ENCODE assay signal across 21 cellular contexts in genomic region chr16:84453061-84453752, GRCh38. TPM values are rescaled to one million over a fixed set of nuclear protein-coding genes. Genes with fewer than 3 reads are reported as not detected.
DNase-seq lines count a peak whose midpoint lies in the region; ATAC-seq and TF ChIP-seq lines count a peak whose summit lies in the region.
"Had no signal": no experiment of that assay in that cellular context is flagged by ENCODE, and none has a peak within 500 bp of the region (broad histone marks: within the 10 kb centered on the region; RNA-seq: fewer than 3 reads in every experiment).

No MANE protein-coding gene starts in this region.

- no peak overlapping the region for H3K9ac ChIP-seq in colonic mucosa (ENCODE audit: low read depth in 2 of 2, low read length in 2 of 2)
- H3K9ac ChIP-seq: BLaER1, GM23248 had no signal

- H3K4me3 Mint-ChIP-seq in nephron progenitor cell: no peak overlapping the region
- H3K4me3 Mint-ChIP-seq: activated naive CD8-positive, alpha-beta T cell treated with anti-CD3 and anti-CD28 coated beads, Interleukin-2, amount 50 U/mL, for 24 hours; activated T-helper 17 cell treated with anti-CD3 and anti-CD28 coated beads, Interleukin-2, amount 50 U/mL, for 72 hours; naive thymus-derived CD8-positive, alpha-beta T cell; stimulated activated naive CD8-positive, alpha-beta T cell treated with anti-CD3 and anti-CD28 coated beads, Interleukin-15, Interleukin-2, amounts not matched to agents 100 ng/mL and 50 ng/mL, for 24 hours had no signal

- H3K27ac Mint-ChIP-seq in nephron progenitor cell: peak overlapping the region; percentile 96
- H3K27ac Mint-ChIP-seq: activated naive CD8-positive, alpha-beta T cell treated with anti-CD3 and anti-CD28 coated beads, Interleukin-2, amount 50 U/mL, for 24 hours; activated T-helper 17 cell treated with anti-CD3 and anti-CD28 coated beads, Interleukin-2, amount 50 U/mL, for 72 hours; stimulated activated naive CD8-positive, alpha-beta T cell treated with anti-CD3 and anti-CD28 coated beads, Interleukin-15, Interleukin-2, amounts not matched to agents 100 ng/mL and 50 ng/mL, for 24 hours had no signal

- peaks cover 9% of the 10 kb centered on the region for H3K27me3 Mint-ChIP-seq in nephron progenitor cell (ENCODE audit: low read depth, poor library complexity)
- H3K27me3 Mint-ChIP-seq: activated naive CD8-positive, alpha-beta T cell treated with anti-CD3 and anti-CD28 coated beads, Interleukin-2, amount 50 U/mL, for 24 hours; stimulated activated naive CD8-positive, alpha-beta T cell treated with anti-CD3 and anti-CD28 coated beads, Interleukin-15, Interleukin-2, amounts not matched to agents 100 ng/mL and 50 ng/mL, for 24 hours had no signal

- TF ChIP-seq POLR2A in thyroid gland (IDR thresholded peaks at IDR 0.05): no peak

- H3K4me3 ChIP-seq in RWPE2 (ENCODE audit: severe bottlenecking) (no peak overlapping the region), thyroid gland (replicated peaks in 1 of 3) (no peak overlapping the region), colonic mucosa (no peak overlapping the region), WERI-Rb-1 (ENCODE audit: low read depth, low read length) (no peak overlapping the region)
- H3K4me3 ChIP-seq: BLaER1, GM23248, left ventricle myocardium inferior had no signal

- 71 to 74% methylated on average over 25 to 34 of the region's 34 CpGs for WGBS in thyroid gland, 2 donors

- H3K9me3 ChIP-seq in RWPE2 (ENCODE audit: severe bottlenecking): no peaks in the 10 kb centered on the region
- no peaks in the 10 kb centered on the region for H3K9me3 ChIP-seq in thyroid gland
- H3K9me3 ChIP-seq in colonic mucosa: no peaks in the 10 kb centered on the region
- H3K9me3 ChIP-seq in WERI-Rb-1 (ENCODE audit: severe bottlenecking): no peaks in the 10 kb centered on the region
- H3K9me3 ChIP-seq: left ventricle myocardium inferior had no signal

- no peak for TF ChIP-seq CTCF in RWPE2 (IDR thresholded peaks at IDR 0.05; ENCODE audit: poor library complexity, severe bottlenecking)
- no peak for TF ChIP-seq CTCF in nephron progenitor cell (IDR thresholded peaks at IDR 0.05)
- no peak for TF ChIP-seq CTCF in thyroid gland (IDR thresholded peaks at IDR 0.05)
- no peak for TF ChIP-seq CTCF in colonic mucosa (IDR thresholded peaks at IDR 0.05)
- no peak for TF ChIP-seq CTCF in WERI-Rb-1 (IDR thresholded peaks at IDR 0.05; ENCODE audit: low read depth, low read length)

- H3K27me3 ChIP-seq in RWPE2 (ENCODE audit: insufficient read depth, poor library complexity, severe bottlenecking) (no peaks in the 10 kb centered on the region), thyroid gland (no peaks in the 10 kb centered on the region), colonic mucosa (no peaks in the 10 kb centered on the region), WERI-Rb-1 (ENCODE audit: insufficient read depth, low read depth, severe bottlenecking) (no peaks in the 10 kb centered on the region)
- H3K27me3 ChIP-seq: BLaER1 had no signal

- H3K27ac ChIP-seq in RWPE2 (ENCODE audit: poor library complexity, severe bottlenecking) (no peak overlapping the region), thyroid gland (no peak overlapping the region), colonic mucosa (no peak overlapping the region), WERI-Rb-1 (no peak overlapping the region)
- H3K27ac ChIP-seq: BLaER1, epithelial cell of prostate, GM23248, left ventricle myocardium inferior had no signal

- no peaks in the 10 kb centered on the region for H3K36me3 Mint-ChIP-seq in nephron progenitor cell (ENCODE audit: low read depth)
- H3K36me3 Mint-ChIP-seq: naive thymus-derived CD8-positive, alpha-beta T cell had no signal

- H3K4me1 Mint-ChIP-seq in nephron progenitor cell: peaks cover 32% of the 10 kb centered on the region
- H3K4me1 Mint-ChIP-seq: activated naive CD8-positive, alpha-beta T cell treated with anti-CD3 and anti-CD28 coated beads, Interleukin-2, amount 50 U/mL, for 24 hours; activated T-helper 17 cell treated with anti-CD3 and anti-CD28 coated beads, Interleukin-2, amount 50 U/mL, for 72 hours; naive thymus-derived CD8-positive, alpha-beta T cell had no signal

- no peak for ATAC-seq in RWPE2 (ENCODE audit: low read depth)
- ATAC-seq: activated naive CD8-positive, alpha-beta T cell treated with anti-CD3 and anti-CD28 coated beads, Interleukin-2, amount 50 U/mL, for 24 hours; activated T-helper 17 cell treated with anti-CD3 and anti-CD28 coated beads, Interleukin-2, amount 50 U/mL, for 72 hours; naive thymus-derived CD8-positive, alpha-beta T cell had no signal

- peaks cover 37% of the 10 kb centered on the region for H3K36me3 ChIP-seq in RWPE2 (ENCODE audit: low read depth)
- H3K36me3 ChIP-seq in thyroid gland: no peaks in the 10 kb centered on the region
- H3K36me3 ChIP-seq in colonic mucosa: no peaks in the 10 kb centered on the region
- H3K36me3 ChIP-seq in WERI-Rb-1: no peaks in the 10 kb centered on the region
- H3K36me3 ChIP-seq: BLaER1, left ventricle myocardium inferior had no signal

- H3K4me1 ChIP-seq in RWPE2 (ENCODE audit: insufficient read depth, poor library complexity, severe bottlenecking) (no peaks in the 10 kb centered on the region), thyroid gland (no peaks in the 10 kb centered on the region), colonic mucosa (no peaks in the 10 kb centered on the region)
- H3K4me1 ChIP-seq: left ventricle myocardium inferior had no signal

- peaks cover 4% of the 10 kb centered on the region for H3K9me3 Mint-ChIP-seq in nephron progenitor cell
- H3K9me3 Mint-ChIP-seq: activated T-helper 17 cell treated with anti-CD3 and anti-CD28 coated beads, Interleukin-2, amount 50 U/mL, for 72 hours; naive thymus-derived CD8-positive, alpha-beta T cell; stimulated activated naive CD8-positive, alpha-beta T cell treated with anti-CD3 and anti-CD28 coated beads, Interleukin-15, Interleukin-2, amounts not matched to agents 100 ng/mL and 50 ng/mL, for 24 hours had no signal

- intact Hi-C loops in thyroid gland (cut with DNase I) (no loop called here), colonic mucosa (cut with DNase I) (no loop called here)

- peak; percentile 53 for DNase-seq in activated effector memory CD4-positive, alpha-beta T cell treated with anti-CD3 and anti-CD28 coated beads, Interleukin-2, amount 50 U/mL, for 16 hours
- no peak for DNase-seq in activated effector memory CD4-positive, alpha-beta T cell treated with Interleukin-2 at 50 U/mL for 16 hours
- DNase-seq in RWPE2 (ENCODE audit: low spot score) (peak; percentile 62), nephron progenitor cell (peak; percentile 32), thyroid gland (peak; percentile 21 to 34), colonic mucosa (no peak), WERI-Rb-1 (no peak)
- DNase-seq in stimulated activated CD4-positive, alpha-beta T cell treated with anti-CD3 and anti-CD28 coated beads, Interleukin-4, amount 100 ng/mL, for 24 hours: no peak
- DNase-seq: activated CD4-positive, alpha-beta T cell treated with anti-CD3 and anti-CD28 coated beads for 4 hours; activated naive CD8-positive, alpha-beta T cell treated with anti-CD3 and anti-CD28 coated beads, Interleukin-2, amount 50 U/mL, for 24 hours; effector CD4-positive, alpha-beta T cell; GM23248; left ventricle myocardium inferior; NCI-H146; NCI-H446 treated with DMSO at 0.1 percent for 48 hours; NCI-H82 had no signal

RNA-seq across cellular contexts. Expression of gene MEAK7, which starts 51.3 kb away (rescaled TPM):
- total RNA-seq in thyroid gland (10 to 100 TPM; 14.5 to 19.2 (median 16.3) TPM), colonic mucosa (10 to 100 TPM; 17.0 to 23.4 TPM)

Comparison
In these comparisons a context has a peak if more than half of its experiments do, and no peak if none do; other contexts are left out.
1. DNase-seq: peak in activated effector memory CD4-positive, alpha-beta T cell treated with anti-CD3 and anti-CD28 coated beads, Interleukin-2, amount 50 U/mL, for 16 hours (single experiment), RWPE2 (single experiment), nephron progenitor cell (single experiment) and thyroid gland (2 of 2); none in activated effector memory CD4-positive, alpha-beta T cell treated with Interleukin-2 at 50 U/mL for 16 hours (single experiment), stimulated activated CD4-positive, alpha-beta T cell treated with anti-CD3 and anti-CD28 coated beads, Interleukin-4, amount 100 ng/mL, for 24 hours (single experiment), colonic mucosa (single experiment) and WERI-Rb-1 (single experiment).